In the genomic region with DNA sequence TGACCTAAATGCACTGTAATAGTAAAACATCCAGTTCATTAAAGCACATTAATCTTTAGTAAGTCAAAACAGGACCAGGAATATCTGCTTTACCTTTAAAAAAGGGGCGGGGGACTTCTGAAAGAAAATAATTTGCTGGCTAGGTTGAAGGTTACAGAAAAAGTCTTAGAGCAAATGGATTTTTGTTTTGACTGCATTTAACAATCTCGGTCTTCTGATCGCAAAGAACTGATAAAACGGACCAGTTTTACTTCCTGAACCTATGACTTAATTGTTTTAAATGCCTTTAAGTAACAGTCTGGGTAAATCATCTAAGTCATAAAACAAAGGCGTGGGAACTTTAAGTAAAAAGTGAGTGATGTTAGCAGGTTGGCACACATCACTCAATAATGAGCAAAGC, we compare ENCODE assay signal across 10 cellular contexts. TPM values are rescaled to one million over a fixed set of nuclear protein-coding genes. Genes with fewer than 3 reads are reported as not detected.
A peak's percentile ranks its signal among the peaks of the same experiment; 100 is the strongest.
DNase-seq lines count a peak whose midpoint lies in the region; ATAC-seq and TF ChIP-seq lines count a peak whose summit lies in the region.
"Had no signal": no experiment of that assay in that cellular context is flagged by ENCODE, and none has a peak within 500 bp of the region (broad histone marks: within the 10 kb centered on the region; RNA-seq: fewer than 3 reads in every experiment).

No MANE protein-coding gene starts in this region.

- no peak for ATAC-seq in activated CD8-positive, alpha-beta memory T cell treated with anti-CD3 and anti-CD28 coated beads, Interleukin-2, amount 10 ng/mL, durations not matched to agents 7 days and 5 days
- no peak for ATAC-seq in stimulated activated memory B cell treated with anti-CD40 and anti-IgM and Interleukin-4, amounts not matched to agents 10 μg/mL and 1 μg/mL and 100 μg/mL, for 72 hours

- TF ChIP-seq POLR2A in thyroid gland (IDR thresholded peaks at IDR 0.05), result no peak

- H3K4me2 ChIP-seq in fibroblast of lung (ENCODE audit: extremely low read depth, insufficient read depth, low read length), result peak overlapping the region; percentile 84

- H3K27me3 ChIP-seq in SJCRH30, result no peaks in the 10 kb centered on the region
- H3K27me3 ChIP-seq in fibroblast of lung (ENCODE audit: control insufficient read depth, insufficient read depth, low read length), result no peaks in the 10 kb centered on the region
- H3K27me3 ChIP-seq in thyroid gland, result no peaks in the 10 kb centered on the region
- H3K27me3 ChIP-seq: body of pancreas, upper lobe of right lung had no signal

- no peak for TF ChIP-seq CTCF in fibroblast of lung (conservative IDR thresholded peaks at IDR 0.05 in 1 of 2, IDR thresholded peaks at IDR 0.05 in 1 of 2; ENCODE audit: low read depth in 1 of 2, low read length in 2 of 2)
- TF ChIP-seq CTCF in thyroid gland (IDR thresholded peaks at IDR 0.05), result no peak

- H3K9me3 Mint-ChIP-seq in activated CD8-positive, alpha-beta memory T cell treated with anti-CD3 and anti-CD28 coated beads, Interleukin-2, amount 10 ng/mL, durations not matched to agents 7 days and 5 days (ENCODE audit: low read depth), result no peaks in the 10 kb centered on the region
- no peaks in the 10 kb centered on the region for H3K9me3 Mint-ChIP-seq in stimulated activated memory B cell treated with anti-CD40 and anti-IgM and Interleukin-4, amounts not matched to agents 10 μg/mL and 1 μg/mL and 100 μg/mL, for 72 hours

- no peaks in the 10 kb centered on the region for H4K20me1 ChIP-seq in fibroblast of lung (ENCODE audit: control insufficient read depth, extremely low read depth, insufficient read depth, low read length)

- intact Hi-C loops in thyroid gland (cut with DNase I), result no loop called here

- H3K27ac Mint-ChIP-seq in activated CD8-positive, alpha-beta memory T cell treated with anti-CD3 and anti-CD28 coated beads, Interleukin-2, amount 10 ng/mL, durations not matched to agents 7 days and 5 days, result peak overlapping the region; percentile 90
- peak overlapping the region; percentile 85 for H3K27ac Mint-ChIP-seq in stimulated activated memory B cell treated with anti-CD40 and anti-IgM and Interleukin-4, amounts not matched to agents 10 μg/mL and 1 μg/mL and 100 μg/mL, for 72 hours

- no peak for DNase-seq in activated CD8-positive, alpha-beta memory T cell treated with anti-CD3 and anti-CD28 coated beads, Interleukin-2, amount 10 ng/mL, durations not matched to agents 7 days and 5 days
- DNase-seq in activated CD8-positive, alpha-beta memory T cell treated with anti-CD3 and anti-CD28 coated beads, Interleukin-2, amount 50 U/mL, for 48 hours, result no peak
- DNase-seq in SJCRH30 (no peak), fibroblast of lung (ENCODE audit: low read depth in 2 of 2) (no peak), ecto neural progenitor cell (ENCODE audit: low spot score) (no peak), thyroid gland (no peak), NCI-H446 (lab: John Stamatoyannopoulos, UW) (no peak)
- DNase-seq: body of pancreas, upper lobe of right lung had no signal

- CTCF ChIA-PET in activated CD8-positive, alpha-beta memory T cell treated with anti-CD3 and anti-CD28 coated beads, Interleukin-2, amount 10 ng/mL, durations not matched to agents 7 days and 5 days (lab: Charles Lee), result interaction anchor here (1.1 to 3.2 kb wide), 3 partner anchors 72 to 464 kb away, joined by 3 to 15 read pairs (median 8); a partner anchor contains a TSS

- H2AFZ ChIP-seq in fibroblast of lung (ENCODE audit: low read length), result peak overlapping the region; percentile 16

- H3K4me3 Mint-ChIP-seq in activated CD8-positive, alpha-beta memory T cell treated with anti-CD3 and anti-CD28 coated beads, Interleukin-2, amount 10 ng/mL, durations not matched to agents 7 days and 5 days, result peak overlapping the region; percentile 85
- peak overlapping the region; percentile 91 for H3K4me3 Mint-ChIP-seq in stimulated activated memory B cell treated with anti-CD40 and anti-IgM and Interleukin-4, amounts not matched to agents 10 μg/mL and 1 μg/mL and 100 μg/mL, for 72 hours

- no peaks in the 10 kb centered on the region for H3K27me3 Mint-ChIP-seq in activated CD8-positive, alpha-beta memory T cell treated with anti-CD3 and anti-CD28 coated beads, Interleukin-2, amount 10 ng/mL, durations not matched to agents 7 days and 5 days
- H3K27me3 Mint-ChIP-seq in stimulated activated memory B cell treated with anti-CD40 and anti-IgM and Interleukin-4, amounts not matched to agents 10 μg/mL and 1 μg/mL and 100 μg/mL, for 72 hours, result no peaks in the 10 kb centered on the region

- H3K4me1 ChIP-seq in SJCRH30 (peaks cover 4% of the 10 kb centered on the region; the same call in 1 of the 2 replicates), fibroblast of lung (ENCODE audit: control insufficient read depth, extremely low read depth, insufficient read depth, low read length) (peaks cover 8% of the 10 kb centered on the region), thyroid gland (peaks cover 11 to 27% of the 10 kb centered on the region in 2 donors)

- H3K4me3 ChIP-seq in SJCRH30 (peak overlapping the region; percentile 71), fibroblast of lung (replicated peaks in 1 of 4; ENCODE audit: control extremely low read depth in 1 of 4, insufficient read depth in 1 of 4, low read depth in 3 of 4, low read length in 4 of 4) (peak overlapping the region; percentile 69 to 98 (median 80)), thyroid gland (replicated peaks in 1 of 3) (no peak overlapping the region)

- H3K36me3 ChIP-seq in SJCRH30, result peaks cover 20% of the 10 kb centered on the region
- H3K36me3 ChIP-seq in fibroblast of lung (ENCODE audit: control insufficient read depth, insufficient read depth, low read length), result no peaks in the 10 kb centered on the region
- no peaks in the 10 kb centered on the region for H3K36me3 ChIP-seq in thyroid gland
- H3K36me3 ChIP-seq: upper lobe of right lung had no signal

- H3K36me3 Mint-ChIP-seq in activated CD8-positive, alpha-beta memory T cell treated with anti-CD3 and anti-CD28 coated beads, Interleukin-2, amount 10 ng/mL, durations not matched to agents 7 days and 5 days, result peaks cover 35% of the 10 kb centered on the region
- no peaks in the 10 kb centered on the region for H3K36me3 Mint-ChIP-seq in stimulated activated memory B cell treated with anti-CD40 and anti-IgM and Interleukin-4, amounts not matched to agents 10 μg/mL and 1 μg/mL and 100 μg/mL, for 72 hours

- peaks cover 51% of the 10 kb centered on the region for H3K4me1 Mint-ChIP-seq in activated CD8-positive, alpha-beta memory T cell treated with anti-CD3 and anti-CD28 coated beads, Interleukin-2, amount 10 ng/mL, durations not matched to agents 7 days and 5 days
- peaks cover 28% of the 10 kb centered on the region for H3K4me1 Mint-ChIP-seq in stimulated activated memory B cell treated with anti-CD40 and anti-IgM and Interleukin-4, amounts not matched to agents 10 μg/mL and 1 μg/mL and 100 μg/mL, for 72 hours

- no peaks in the 10 kb centered on the region for H3K9me3 ChIP-seq in SJCRH30 (replicated peaks)
- no peaks in the 10 kb centered on the region for H3K9me3 ChIP-seq in fibroblast of lung (ENCODE audit: control insufficient read depth, insufficient read depth, low read depth, low read length)
- H3K9me3 ChIP-seq in thyroid gland, result no peaks in the 10 kb centered on the region
- H3K9me3 ChIP-seq: body of pancreas, upper lobe of right lung had no signal

- H3K9ac ChIP-seq in fibroblast of lung (ENCODE audit: insufficient read depth, low read length), result no peak overlapping the region

- H3K79me2 ChIP-seq in fibroblast of lung (ENCODE audit: control insufficient read depth, insufficient read depth, low read length), result peaks cover 32% of the 10 kb centered on the region

- H3K27ac ChIP-seq in SJCRH30, result peak overlapping the region; percentile 62
- H3K27ac ChIP-seq in fibroblast of lung (ENCODE audit: insufficient read depth, low read length), result peak overlapping the region; percentile 69
- H3K27ac ChIP-seq in thyroid gland, result no peak overlapping the region

- 8 to 9% methylated on average over 5 of the region's 5 CpGs for WGBS in thyroid gland, 2 donors

RNA-seq across cellular contexts. Expression of a gene that starts 0.8 kb away (rescaled TPM):
- total RNA-seq in activated CD8-positive, alpha-beta memory T cell treated with anti-CD3 and anti-CD28 coated beads, Interleukin-2, amount 10 ng/mL, durations not matched to agents 7 days and 5 days, result 100 to 1,000 TPM; 126 to 153 TPM
- total RNA-seq in SJCRH30 (2014; rRNA removed; shearing (Covaris generic)), result 107 and 118 TPM in 2 replicates
- 3.9 and 11.2 TPM in 2 replicates for total RNA-seq in fibroblast of lung
- 9.9 and 37.5 TPM in 2 replicates for polyA plus RNA-seq in fibroblast of lung
- 6.3 and 23.1 TPM in 2 replicates for polyA plus RNA-seq in fibroblast of lung (2012)
- 2.4 and 10.3 TPM in 2 replicates for polyA minus RNA-seq in fibroblast of lung (ENCODE audit: low replicate concordance)
- total RNA-seq in thyroid gland, result 1 to 10 TPM in 1 of 4 donors, under 1 TPM in 3; 0.24 to 2.0 (median 0.92) TPM
- total RNA-seq: body of pancreas had no signal

RNA-seq across cellular contexts. Expression of a gene that starts 55.3 kb away (rescaled TPM):
- total RNA-seq in activated CD8-positive, alpha-beta memory T cell treated with anti-CD3 and anti-CD28 coated beads, Interleukin-2, amount 10 ng/mL, durations not matched to agents 7 days and 5 days, result under 1 TPM; 0.20 to 0.96 TPM
- not detected in 2 replicates for total RNA-seq in SJCRH30 (2014; rRNA removed; shearing (Covaris generic))
- not detected in 2 replicates for total RNA-seq in fibroblast of lung
- polyA plus RNA-seq in fibroblast of lung, result not detected in 2 replicates
- polyA plus RNA-seq in fibroblast of lung (2012), result not detected in 2 replicates
- not detected in 2 replicates for polyA minus RNA-seq in fibroblast of lung (ENCODE audit: low replicate concordance)
- 10 to 100 TPM in 1 of 4 donors, 1 to 10 TPM in 3; 1.2 to 10.6 (median 2.1) TPM for total RNA-seq in thyroid gland

Comparison
In these comparisons a context has a peak if more than half of its experiments do, and no peak if none do; other contexts are left out.
1. H3K27ac ChIP-seq: peak in SJCRH30 (single experiment) and fibroblast of lung (single experiment); none in thyroid gland (0 of 3).
2. H3K4me3 ChIP-seq: peak in SJCRH30 (single experiment) and fibroblast of lung (4 of 4); none in thyroid gland (0 of 3).